In genomic region chr16:77805403-77805802, GRCh38 we compare ENCODE assay signal across 18 cellular contexts. TPM values are rescaled to one million over a fixed set of nuclear protein-coding genes. Genes with fewer than 3 reads are reported as not detected.
"Had no signal": no experiment of that assay in that cellular context is flagged by ENCODE, and none has a peak within 500 bp of the region (broad histone marks: within the 10 kb centered on the region; RNA-seq: fewer than 3 reads in every experiment).

No MANE protein-coding gene starts in this region.

- H3K4me3 ChIP-seq: colonic mucosa, tibial artery, vagina had no signal

- H3K27me3 ChIP-seq: colonic mucosa, foreskin keratinocyte, tibial artery, vagina had no signal

- H3K36me3 Mint-ChIP-seq: activated naive CD4-positive, alpha-beta T cell treated with anti-CD3 and anti-CD28 coated beads, Interleukin-2, amount 50 U/mL, for 24 hours had no signal

- H3K4me1 ChIP-seq: colonic mucosa, foreskin keratinocyte, vagina had no signal

- ATAC-seq: foreskin keratinocyte; stimulated activated naive CD8-positive, alpha-beta T cell treated with anti-CD3 and anti-CD28 coated beads, Interleukin-15, amount 100 ng/mL, for 72 hours had no signal

- H3K27ac ChIP-seq: colonic mucosa, foreskin keratinocyte, tibial artery, vagina had no signal

- DNase-seq: activated CD4-positive, alpha-beta T cell treated with anti-CD3 and anti-CD28 coated beads, Interleukin-2, amount 50 U/mL, for 4 hours; activated CD4-positive, CD25-positive, alpha-beta regulatory T cell treated with anti-CD3 and anti-CD28 coated beads, Interleukin-2, amount 50 U/mL, for 72 hours; activated T-cell treated with anti-CD3 and anti-CD28 coated beads, Interleukin-2, amount 50 U/mL, for 1 hour; amniotic stem cell; colonic mucosa; effector CD4-positive, alpha-beta T cell; foreskin keratinocyte; islet precursor cell; mesendoderm; nephron progenitor cell; stimulated activated CD4-positive, alpha-beta T cell treated with anti-CD3 and anti-CD28 coated beads, Interleukin-15, amount 100 ng/mL, for 24 hours; stimulated activated CD4-positive, alpha-beta T cell treated with anti-CD3 and anti-CD28 coated beads, Interleukin-4, amount 100 ng/mL, for 24 hours; stimulated activated naive CD8-positive, alpha-beta T cell treated with anti-CD3 and anti-CD28 coated beads, Interleukin-15, amount 100 ng/mL, for 72 hours; T-helper 2 cell; tibial artery had no signal

- H3K9me3 Mint-ChIP-seq: activated naive CD4-positive, alpha-beta T cell treated with anti-CD3 and anti-CD28 coated beads, Interleukin-2, amount 50 U/mL, for 24 hours had no signal

- H3K27ac Mint-ChIP-seq: activated naive CD4-positive, alpha-beta T cell treated with anti-CD3 and anti-CD28 coated beads, Interleukin-2, amount 50 U/mL, for 24 hours; nephron progenitor cell; stimulated activated naive CD8-positive, alpha-beta T cell treated with anti-CD3 and anti-CD28 coated beads, Interleukin-15, amount 100 ng/mL, for 72 hours had no signal

- H3K4me3 Mint-ChIP-seq: activated naive CD4-positive, alpha-beta T cell treated with anti-CD3 and anti-CD28 coated beads, Interleukin-2, amount 50 U/mL, for 24 hours; nephron progenitor cell; stimulated activated naive CD8-positive, alpha-beta T cell treated with anti-CD3 and anti-CD28 coated beads, Interleukin-15, amount 100 ng/mL, for 72 hours had no signal

- H3K36me3 ChIP-seq: colonic mucosa, tibial artery, vagina had no signal

- H3K4me1 Mint-ChIP-seq: activated naive CD4-positive, alpha-beta T cell treated with anti-CD3 and anti-CD28 coated beads, Interleukin-2, amount 50 U/mL, for 24 hours; stimulated activated naive CD8-positive, alpha-beta T cell treated with anti-CD3 and anti-CD28 coated beads, Interleukin-15, amount 100 ng/mL, for 72 hours had no signal

RNA-seq across cellular contexts. Expression of gene VAT1L, which starts 17.0 kb away (rescaled TPM):
- total RNA-seq: bronchial epithelial cell, foreskin keratinocyte had no signal
- polyA plus RNA-seq: foreskin keratinocyte had no signal
